In genomic region chr19:1847684-1848398, GRCh38 we compare ENCODE assay signal across 8 cellular contexts. TPM values are rescaled to one million over a fixed set of nuclear protein-coding genes. Genes with fewer than 3 reads are reported as not detected.
A peak's percentile ranks its signal among the peaks of the same experiment; 100 is the strongest.
DNase-seq lines count a peak whose midpoint lies in the region; ATAC-seq, FAIRE-seq and TF ChIP-seq lines count a peak whose summit lies in the region.

No MANE protein-coding gene starts in this region.

- H3K9me3 ChIP-seq in pancreas, result no peaks in the 10 kb centered on the region

- no peaks in the 10 kb centered on the region for H3K27me3 ChIP-seq in BJ (ENCODE audit: control insufficient read depth, insufficient read depth, low read length)
- no peaks in the 10 kb centered on the region for H3K27me3 ChIP-seq in pancreas

- H3K4me3 ChIP-seq in BJ (ENCODE audit: low read depth, low read length) (peak overlapping the region; percentile 91), foreskin fibroblast (ENCODE audit: low read depth in 1 of 2, low read length in 2 of 2) (peak overlapping the region; percentile 86 to 87), pancreas (peak overlapping the region; percentile 93 to 100 (median 99))

- ATAC-seq in GM19395 (IDR thresholded peaks at IDR 0.05; ENCODE audit: unreplicated experiment) (peak; percentile 26), pancreas (peak in 1 of 4 donors; percentile 10)
- ATAC-seq in activated CD8-positive, alpha-beta memory T cell treated with anti-CD3 and anti-CD28 coated beads, Interleukin-2, amount 10 ng/mL, durations not matched to agents 7 days and 5 days, result peak; percentile 51

- H3K27ac ChIP-seq in pancreas, result peak overlapping the region; percentile 98 to 100 (median 100)

- H3K4me1 ChIP-seq in pancreas, result peaks cover 17 to 23% (median 19%) of the 10 kb centered on the region in 3 donors

- H3K36me3 ChIP-seq in BJ (ENCODE audit: control insufficient read depth, insufficient read depth, low read length), result peaks cover 3% of the 10 kb centered on the region
- no peaks in the 10 kb centered on the region for H3K36me3 ChIP-seq in pancreas

- H3K9me3 Mint-ChIP-seq in activated CD8-positive, alpha-beta memory T cell treated with anti-CD3 and anti-CD28 coated beads, Interleukin-2, amount 10 ng/mL, durations not matched to agents 7 days and 5 days (ENCODE audit: low read depth), result no peaks in the 10 kb centered on the region

- FAIRE-seq in pancreas (lab: Jason Lieb, UNC), result no peak

- WGBS in pancreas, 2 donors, result 1% methylated on average over 50 to 72 of the region's 72 CpGs

- CTCF ChIA-PET in BJ (lab: Yijun Ruan, JAX), result interaction anchor here (0.6 to 2.6 kb wide), 3 partner anchors 7 to 19 kb away, joined by 3 to 19 read pairs (median 7); no protein-coding TSS in a partner anchor
- CTCF ChIA-PET in activated CD8-positive, alpha-beta memory T cell treated with anti-CD3 and anti-CD28 coated beads, Interleukin-2, amount 10 ng/mL, durations not matched to agents 7 days and 5 days (lab: Charles Lee), result interaction anchor here (0.6 to 2.8 kb wide), 3 partner anchors 10 to 654 kb away, joined by 4 to 15 read pairs (median 5); no protein-coding TSS in a partner anchor

- peak overlapping the region; percentile 94 for H3K27ac Mint-ChIP-seq in activated CD8-positive, alpha-beta memory T cell treated with anti-CD3 and anti-CD28 coated beads, Interleukin-2, amount 10 ng/mL, durations not matched to agents 7 days and 5 days

- POLR2A ChIA-PET in BJ (lab: Charles Lee), result no interaction called here

- peak overlapping the region; percentile 81 for H3K4me3 Mint-ChIP-seq in activated CD8-positive, alpha-beta memory T cell treated with anti-CD3 and anti-CD28 coated beads, Interleukin-2, amount 10 ng/mL, durations not matched to agents 7 days and 5 days

- TF ChIP-seq CTCF in BJ (IDR thresholded peaks at IDR 0.05; ENCODE audit: insufficient read depth, low read depth, low read length) (no peak), foreskin fibroblast (IDR thresholded peaks at IDR 0.05; ENCODE audit: low read depth, low read length) (no peak), pancreas (IDR thresholded peaks at IDR 0.05) (no peak)

- no peaks in the 10 kb centered on the region for H3K36me3 Mint-ChIP-seq in activated CD8-positive, alpha-beta memory T cell treated with anti-CD3 and anti-CD28 coated beads, Interleukin-2, amount 10 ng/mL, durations not matched to agents 7 days and 5 days

- peaks cover 44% of the 10 kb centered on the region for H3K4me1 Mint-ChIP-seq in activated CD8-positive, alpha-beta memory T cell treated with anti-CD3 and anti-CD28 coated beads, Interleukin-2, amount 10 ng/mL, durations not matched to agents 7 days and 5 days

- intact Hi-C loops in pancreas (cut with DNase I), result no loop called here

- H3K27me3 Mint-ChIP-seq in activated CD8-positive, alpha-beta memory T cell treated with anti-CD3 and anti-CD28 coated beads, Interleukin-2, amount 10 ng/mL, durations not matched to agents 7 days and 5 days, result no peaks in the 10 kb centered on the region

- DNase-seq in BJ (ENCODE audit: low read depth) (no peak), HT-29 (ENCODE audit: low spot score) (peak; percentile 41), foreskin fibroblast (peak in 1 of 2 donors; percentile 71), pancreas (peak in 2 of 6 donors; percentile 56 to 82), mesenteric fat pad (ENCODE audit: low spot score) (no peak), NCI-H1930 (lab: John Stamatoyannopoulos, UW) (no peak)
- DNase-seq in activated CD8-positive, alpha-beta memory T cell treated with anti-CD3 and anti-CD28 coated beads, Interleukin-2, amount 10 ng/mL, durations not matched to agents 7 days and 5 days, result peak; percentile 66

RNA-seq across cellular contexts. Expression of gene REXO1, which starts 0.4 kb away (rescaled TPM):
- 4.6 and 11.0 TPM in 2 replicates for polyA plus RNA-seq in BJ (2011; rRNA removed)
- polyA minus RNA-seq in BJ (2011; rRNA and poly(A)+ RNA removed), result 10.8 and 12.1 TPM in 2 replicates
- total RNA-seq in HT-29 (2014; rRNA removed; shearing (Covaris generic)), result 19.1 and 26.1 TPM in 2 replicates
- total RNA-seq in activated CD8-positive, alpha-beta memory T cell treated with anti-CD3 and anti-CD28 coated beads, Interleukin-2, amount 10 ng/mL, durations not matched to agents 7 days and 5 days, result 10 to 100 TPM; 58.4 to 68.4 TPM
- 10 to 100 TPM; 10.5 to 16.6 (median 15.1) TPM for total RNA-seq in pancreas
- polyA plus RNA-seq in pancreas, result 10 to 100 TPM; 29.5 to 42.2 TPM
- total RNA-seq in mesenteric fat pad, result 34.0 TPM

RNA-seq across cellular contexts. Expression of gene KLF16, which starts 15.5 kb away (rescaled TPM):
- 3.7 and 5.7 TPM in 2 replicates for polyA plus RNA-seq in BJ (2011; rRNA removed)
- 2.3 and 3.2 TPM in 2 replicates for polyA minus RNA-seq in BJ (2011; rRNA and poly(A)+ RNA removed)
- 25.2 and 34.5 TPM in 2 replicates for total RNA-seq in HT-29 (2014; rRNA removed; shearing (Covaris generic))
- total RNA-seq in activated CD8-positive, alpha-beta memory T cell treated with anti-CD3 and anti-CD28 coated beads, Interleukin-2, amount 10 ng/mL, durations not matched to agents 7 days and 5 days, result 10 to 100 TPM; 22.6 to 28.1 TPM
- 10 to 100 TPM in 1 of 6 donors, 1 to 10 TPM in 5; 4.3 to 10.4 (median 7.9) TPM for total RNA-seq in pancreas
- polyA plus RNA-seq in pancreas, result 1 to 10 TPM; 5.1 to 8.2 TPM
- 19.0 TPM for total RNA-seq in mesenteric fat pad

RNA-seq across cellular contexts. Expression of gene ATP8B3, which starts 35.8 kb away (rescaled TPM):
- polyA plus RNA-seq in BJ (2011; rRNA removed), result 2.7 and 4.6 TPM in 2 replicates
- 2.9 and 3.9 TPM in 2 replicates for polyA minus RNA-seq in BJ (2011; rRNA and poly(A)+ RNA removed)
- 0.65 and 2.0 TPM in 2 replicates for total RNA-seq in HT-29 (2014; rRNA removed; shearing (Covaris generic))
- total RNA-seq in activated CD8-positive, alpha-beta memory T cell treated with anti-CD3 and anti-CD28 coated beads, Interleukin-2, amount 10 ng/mL, durations not matched to agents 7 days and 5 days, result 10 to 100 TPM in 1 of 2 experiments, 1 to 10 TPM in 1; 7.3 to 21.8 TPM
- total RNA-seq in pancreas, result 1 to 10 TPM in 1 of 6 donors, under 1 TPM in 5; 0.32 to 1.1 (median 0.52) TPM
- under 1 TPM; 0.56 to 0.95 TPM for polyA plus RNA-seq in pancreas
- 0.80 TPM for total RNA-seq in mesenteric fat pad

RNA-seq across cellular contexts. Expression of gene ABHD17A, which starts 37.5 kb away (rescaled TPM):
- polyA plus RNA-seq in BJ (2011; rRNA removed) (34.3 and 48.8 TPM in 2 replicates), pancreas (10 to 100 TPM; 62.4 to 71.0 TPM)
- polyA minus RNA-seq in BJ (2011; rRNA and poly(A)+ RNA removed), result 8.5 and 10.0 TPM in 2 replicates
- 136 and 141 TPM in 2 replicates for total RNA-seq in HT-29 (2014; rRNA removed; shearing (Covaris generic))
- total RNA-seq in activated CD8-positive, alpha-beta memory T cell treated with anti-CD3 and anti-CD28 coated beads, Interleukin-2, amount 10 ng/mL, durations not matched to agents 7 days and 5 days, result 100 to 1,000 TPM; 156 to 189 TPM
- total RNA-seq in pancreas (10 to 100 TPM; 21.1 to 30.8 (median 24.4) TPM), mesenteric fat pad (67.2 TPM)

RNA-seq across cellular contexts. Expression of gene ADAT3, which starts 57.4 kb away (rescaled TPM):
- polyA plus RNA-seq in BJ (2011; rRNA removed) (0.56 and 0.64 TPM in 2 replicates), pancreas (10 to 100 TPM in 1 of 2 donors, 1 to 10 TPM in 1; 5.2 to 10.1 TPM)
- polyA minus RNA-seq in BJ (2011; rRNA and poly(A)+ RNA removed), result 0.36 and 0.66 TPM in 2 replicates
- total RNA-seq in HT-29 (2014; rRNA removed; shearing (Covaris generic)), result 3.2 and 6.9 TPM in 2 replicates
- total RNA-seq in activated CD8-positive, alpha-beta memory T cell treated with anti-CD3 and anti-CD28 coated beads, Interleukin-2, amount 10 ng/mL, durations not matched to agents 7 days and 5 days, result 10 to 100 TPM in 1 of 2 experiments, 1 to 10 TPM in 1; 9.3 to 11.4 TPM
- total RNA-seq in pancreas (1 to 10 TPM; 2.0 to 6.5 (median 4.5) TPM), mesenteric fat pad (6.1 TPM)

Comparison
In these comparisons a context has a peak if more than half of its experiments do, and no peak if none do; other contexts are left out.
1. DNase-seq: peak in HT-29 (single experiment) and activated CD8-positive, alpha-beta memory T cell treated with anti-CD3 and anti-CD28 coated beads, Interleukin-2, amount 10 ng/mL, durations not matched to agents 7 days and 5 days (single experiment); none in BJ (single experiment), mesenteric fat pad (single experiment) and NCI-H1930 (0 of 2).
2. Peak in every context shown above with its lines, with median percentiles within 50 percentile points of each other: H3K4me3 ChIP-seq.